ENCODE assay signal across 9 cellular contexts in the genomic region with DNA sequence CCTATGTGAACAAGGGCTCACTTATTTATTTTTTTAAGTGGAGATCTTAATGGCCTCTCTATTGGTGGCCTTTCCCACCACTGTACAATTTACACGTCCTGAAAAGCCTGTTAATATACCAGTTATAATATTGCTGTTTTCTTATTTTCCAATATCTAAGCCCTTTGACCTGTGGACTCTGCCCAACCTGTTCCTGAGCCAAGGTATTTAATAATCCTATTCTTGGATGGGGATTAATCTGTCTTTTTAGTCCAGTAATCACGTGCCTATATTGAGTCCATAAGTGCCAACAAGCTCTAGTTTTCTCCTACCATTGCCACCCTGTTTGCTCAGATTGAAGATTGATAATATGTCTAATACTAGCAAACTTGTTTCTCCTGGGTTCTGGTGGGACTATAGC.
"Had no signal": no experiment of that assay in that cellular context is flagged by ENCODE, and none has a peak within 500 bp of the region (broad histone marks: within the 10 kb centered on the region; RNA-seq: fewer than 3 reads in every experiment).

No MANE protein-coding gene starts in this region.

- ATAC-seq: HCT116, K562 had no signal

- H3K9me3 Mint-ChIP-seq: HFFc6 had no signal

- DNase-seq: GM23248, GOT3, H7, HFFc6, IMR-90 had no signal

- H3K9ac ChIP-seq: GM23248 had no signal

- H3K4me1 ChIP-seq: HAP-1 had no signal

- H3K27ac Mint-ChIP-seq: HFFc6 had no signal

- H3K4me3 ChIP-seq: GM23248, HAP-1, K562 had no signal

- H3K9me3 ChIP-seq: HAP-1 had no signal

- H3K36me3 ChIP-seq: HAP-1 had no signal

- H3K27ac ChIP-seq: GM23248, HL-60 had no signal

- H3K4me3 Mint-ChIP-seq: HFFc6 had no signal

- FAIRE-seq: K562 had no signal

- H2AFZ ChIP-seq: GM23248 had no signal
